In the genomic region with DNA sequence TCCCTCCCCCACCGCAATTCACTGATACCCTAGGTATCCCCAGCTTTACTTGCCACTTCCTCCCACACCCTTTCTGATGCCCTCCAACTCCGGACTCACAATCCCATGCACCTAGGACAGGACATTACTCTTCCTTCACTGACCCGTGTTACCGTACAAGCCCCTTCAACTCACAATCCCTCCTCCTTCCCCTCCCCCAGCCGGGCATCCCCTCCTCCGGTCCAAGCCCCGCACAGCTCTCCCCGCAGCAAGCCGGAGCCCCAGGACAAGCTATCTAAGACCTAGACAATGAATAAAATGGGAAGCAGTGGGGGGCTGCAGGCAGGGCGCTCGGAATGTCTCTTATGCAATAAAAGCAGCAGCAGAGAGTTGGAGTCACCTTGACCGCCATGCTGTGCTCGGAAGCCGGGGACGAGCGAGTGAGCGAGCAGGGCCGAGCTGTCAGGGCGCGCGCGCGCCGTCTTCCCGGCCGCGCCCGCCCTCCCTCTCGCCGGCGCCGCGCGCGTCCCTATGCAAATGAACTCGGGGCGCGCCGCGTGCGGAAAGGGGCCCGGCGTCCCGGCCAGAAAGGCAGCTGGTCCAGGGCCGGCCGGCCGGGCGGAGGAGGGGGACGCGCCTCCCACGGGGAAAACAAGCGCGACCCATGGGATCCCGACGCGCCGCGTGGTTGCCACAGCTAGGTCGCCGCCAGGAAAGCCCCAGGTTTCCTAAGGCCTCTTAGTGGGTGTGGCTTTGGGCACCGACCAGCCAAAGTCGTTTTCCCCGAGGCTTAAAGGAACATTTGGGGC, we compare ENCODE assay signal across 8 cellular contexts. TPM values are rescaled to one million over a fixed set of nuclear protein-coding genes. Genes with fewer than 3 reads are reported as not detected.
DNase-seq lines count a peak whose midpoint lies in the region; ATAC-seq and TF ChIP-seq lines count a peak whose summit lies in the region.

A gene with protein sequence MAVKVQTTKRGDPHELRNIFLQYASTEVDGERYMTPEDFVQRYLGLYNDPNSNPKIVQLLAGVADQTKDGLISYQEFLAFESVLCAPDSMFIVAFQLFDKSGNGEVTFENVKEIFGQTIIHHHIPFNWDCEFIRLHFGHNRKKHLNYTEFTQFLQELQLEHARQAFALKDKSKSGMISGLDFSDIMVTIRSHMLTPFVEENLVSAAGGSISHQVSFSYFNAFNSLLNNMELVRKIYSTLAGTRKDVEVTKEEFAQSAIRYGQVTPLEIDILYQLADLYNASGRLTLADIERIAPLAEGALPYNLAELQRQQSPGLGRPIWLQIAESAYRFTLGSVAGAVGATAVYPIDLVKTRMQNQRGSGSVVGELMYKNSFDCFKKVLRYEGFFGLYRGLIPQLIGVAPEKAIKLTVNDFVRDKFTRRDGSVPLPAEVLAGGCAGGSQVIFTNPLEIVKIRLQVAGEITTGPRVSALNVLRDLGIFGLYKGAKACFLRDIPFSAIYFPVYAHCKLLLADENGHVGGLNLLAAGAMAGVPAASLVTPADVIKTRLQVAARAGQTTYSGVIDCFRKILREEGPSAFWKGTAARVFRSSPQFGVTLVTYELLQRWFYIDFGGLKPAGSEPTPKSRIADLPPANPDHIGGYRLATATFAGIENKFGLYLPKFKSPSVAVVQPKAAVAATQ (minus strand): TSS at position 421 of the 788 bp plus-strand sequence. CDS start 30 bp downstream, at position 391.

- POLR2A ChIA-PET in AG04450 (lab: Yijun Ruan, JAX) = interaction anchor here (0.5 to 1.0 kb wide), 5 partner anchors 10 to 208 kb away, joined by 3 to 6 read pairs (median 4); partner anchors contain the start of gene HAT1

- H3K36me3 Mint-ChIP-seq in central memory CD8-positive, alpha-beta T cell (ENCODE audit: insufficient read depth) = peaks cover 7% of the 10 kb centered on the region

- H3K27me3 Mint-ChIP-seq in central memory CD8-positive, alpha-beta T cell = no peaks in the 10 kb centered on the region

- DNase-seq in AG04450 (ENCODE audit: low read depth, low spot score) (peak; percentile 18), NCI-H226 (peak; percentile 77), islet precursor cell (peak; percentile 82)
- peak; percentile 31 to 39 for DNase-seq in central memory CD8-positive, alpha-beta T cell (ENCODE audit: low spot score in 2 of 2)
- peak; percentile 74 for DNase-seq in stimulated activated CD4-positive, alpha-beta T cell treated with anti-CD3 and anti-CD28 coated beads, Interleukin-12 subunit alpha, Interleukin-12 subunit beta, amount 100 ng/mL, for 4 hours

- H3K4me3 ChIP-seq in AG04450 (ENCODE audit: low read depth, low read length) = peak within 1 kb of the TSS; percentile 97

- H3K9me3 ChIP-seq in AG04450 (ENCODE audit: control insufficient read depth, insufficient read depth, low read length) = no peaks in the 10 kb centered on the region; the same call in 1 of the 2 replicates

- CTCF ChIA-PET in AG04450 (lab: Charles Lee) = no interaction called here

- no peaks in the 10 kb centered on the region for H3K9me3 Mint-ChIP-seq in central memory CD8-positive, alpha-beta T cell

- no peak for TF ChIP-seq CTCF in AG04450 (IDR thresholded peaks at IDR 0.05; ENCODE audit: low read depth, low read length)

- peaks cover 41% of the 10 kb centered on the region for H3K4me1 Mint-ChIP-seq in central memory CD8-positive, alpha-beta T cell

- H3K27ac Mint-ChIP-seq in central memory CD8-positive, alpha-beta T cell (ENCODE audit: low read depth) = peak within 1 kb of the TSS; percentile 85

- ATAC-seq in GM18873 (IDR thresholded peaks at IDR 0.05; ENCODE audit: low FRiP score, unreplicated experiment) = peak; percentile 61
- ATAC-seq in HG03135 (IDR thresholded peaks at IDR 0.05; ENCODE audit: unreplicated experiment) = peak; percentile 88
- peak; percentile 95 to 98 for ATAC-seq in activated CD4-positive, CD25-positive, alpha-beta regulatory T cell treated with anti-CD3 and anti-CD28 coated beads, Interleukin-2, amount 50 U/mL, for 24 hours
- ATAC-seq in central memory CD8-positive, alpha-beta T cell (replicated peaks; ENCODE audit: extremely low read depth, poor library complexity, severe bottlenecking) = peak; percentile 96

- H3K27ac ChIP-seq in AG04450 (ENCODE audit: low read depth, low read length) = peak within 1 kb of the TSS; percentile 39

- H3K4me3 Mint-ChIP-seq in central memory CD8-positive, alpha-beta T cell = peak within 1 kb of the TSS; percentile 98

- no peaks in the 10 kb centered on the region for H3K27me3 ChIP-seq in AG04450 (ENCODE audit: control insufficient read depth, insufficient read depth, low read length)

RNA-seq across cellular contexts. Expression of the gene that starts here (rescaled TPM):
- polyA plus RNA-seq in AG04450 (2011; rRNA removed) = 23.8 and 27.3 TPM in 2 replicates
- polyA minus RNA-seq in AG04450 (2011; rRNA and poly(A)+ RNA removed) = 18.6 and 22.1 TPM in 2 replicates

Comparison
In these comparisons a context has a peak if more than half of its experiments do, and no peak if none do; other contexts are left out.
1. Peak in every context shown above with its lines: DNase-seq, ATAC-seq, H3K4me3 ChIP-seq and H3K27ac ChIP-seq.
2. DNase-seq: peak in every context shown above with its lines; median percentile 82 in islet precursor cell; 77 in NCI-H226; 74 in stimulated activated CD4-positive, alpha-beta T cell treated with anti-CD3 and anti-CD28 coated beads, Interleukin-12 subunit alpha, Interleukin-12 subunit beta, amount 100 ng/mL, for 4 hours; 35 in central memory CD8-positive, alpha-beta T cell; 18 in AG04450.